29 cellular contexts compared by ENCODE assay signal in the genomic region with DNA sequence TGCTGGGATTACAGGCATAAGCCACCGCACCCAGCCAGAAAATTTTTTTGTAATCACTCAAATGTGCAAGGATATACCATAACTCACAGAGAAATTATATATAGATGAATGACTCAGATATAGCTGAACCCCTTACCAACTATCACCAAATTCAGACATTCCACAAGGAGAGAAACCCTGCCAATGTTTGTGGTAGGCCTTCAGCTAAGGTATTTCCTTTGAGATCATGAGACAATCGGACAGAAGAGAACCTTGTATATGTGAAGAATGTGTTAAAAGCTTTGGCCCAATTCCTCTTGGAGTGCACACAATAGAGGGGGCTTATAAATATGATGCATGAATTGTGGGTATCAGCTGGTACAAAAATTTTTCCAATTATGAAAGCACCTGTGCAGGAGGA.
"Had no signal": no experiment of that assay in that cellular context is flagged by ENCODE, and none has a peak within 500 bp of the region (broad histone marks: within the 10 kb centered on the region; RNA-seq: fewer than 3 reads in every experiment).

No MANE protein-coding gene starts in this region.

- H3K4me3 Mint-ChIP-seq: effector memory CD8-positive, alpha-beta T cell; mesothelial cell of epicardium; naive B cell; natural killer cell treated with Interleukin-12 subunit alpha and Interleukin-12 subunit beta and Interleukin-15 and Interleukin-18, amount 100 ng/mL, for 72 hours; neural crest cell had no signal

- H3K36me3 Mint-ChIP-seq: mesothelial cell of epicardium; naive B cell; natural killer cell treated with Interleukin-12 subunit alpha and Interleukin-12 subunit beta and Interleukin-15 and Interleukin-18, amount 100 ng/mL, for 72 hours had no signal

- H3K27me3 Mint-ChIP-seq: progenitor cell of endocrine pancreas had no signal

- H3K9me3 ChIP-seq: esophagus squamous epithelium, gastroesophageal sphincter, heart left ventricle, left lung, mucosa of descending colon, neutrophil, right lobe of liver, thyroid gland had no signal

- H3K36me3 ChIP-seq: esophagus squamous epithelium, gastroesophageal sphincter, heart left ventricle, left lung, neutrophil, right lobe of liver, stomach, thyroid gland had no signal

- H3K27me3 ChIP-seq: esophagus squamous epithelium, gastroesophageal sphincter, heart left ventricle, hepatocyte, left lung, neutrophil, right lobe of liver, stomach, thyroid gland had no signal

- H3K27ac Mint-ChIP-seq: effector memory CD8-positive, alpha-beta T cell; mesothelial cell of epicardium; naive B cell; natural killer cell treated with Interleukin-12 subunit alpha and Interleukin-12 subunit beta and Interleukin-15 and Interleukin-18, amount 100 ng/mL, for 72 hours; progenitor cell of endocrine pancreas had no signal

- ATAC-seq: effector memory CD8-positive, alpha-beta T cell; gastroesophageal sphincter; heart left ventricle; left cardiac atrium; left lung; mucosa of descending colon; natural killer cell treated with Interleukin-12 subunit alpha and Interleukin-12 subunit beta and Interleukin-15 and Interleukin-18, amount 100 ng/mL, for 72 hours; right lobe of liver had no signal

- H3K4me3 ChIP-seq: esophagus squamous epithelium, gastroesophageal sphincter, heart left ventricle, hepatocyte, left lung, mucosa of descending colon, right lobe of liver, smooth muscle cell, stomach, thyroid gland had no signal

- H3K79me2 ChIP-seq: hepatocyte, parathyroid adenoma had no signal

- DNase-seq: cortex of kidney; effector memory CD8-positive, alpha-beta T cell; erythroblast; esophagus squamous epithelium; foreskin fibroblast; heart left ventricle; left cardiac atrium; left lung; mesenchymal stem cell; mucosa of descending colon; naive B cell; right lobe of liver; stimulated activated CD4-positive, alpha-beta T cell treated with anti-CD3 and anti-CD28 coated beads, Interleukin-12 subunit alpha, Interleukin-12 subunit beta, amount 100 ng/mL, for 4 hours; stimulated activated CD4-positive, alpha-beta T cell treated with anti-CD3 and anti-CD28 coated beads, Interleukin-1b, Interleukin-23, amount 100 ng/mL, for 48 hours; stimulated activated CD4-positive, alpha-beta T cell treated with anti-CD3 and anti-CD28 coated beads, Interleukin-4, amount 100 ng/mL, for 1 hour; stimulated activated CD8-positive, alpha-beta memory T cell treated with anti-CD3 and anti-CD28 coated beads, Interleukin-4, amount 100 ng/mL, for 48 hours; stimulated activated naive CD4-positive, alpha-beta T cell treated with Interleukin-2 at 50 U/mL for 16 hours; stomach; thyroid gland; trophoblast cell had no signal

- H2AFZ ChIP-seq: hepatocyte, parathyroid adenoma had no signal

- H3K27ac ChIP-seq: esophagus squamous epithelium, gastroesophageal sphincter, heart left ventricle, hepatocyte, left lung, neutrophil, parathyroid adenoma, right lobe of liver, stomach, thyroid gland had no signal

- H3K4me1 Mint-ChIP-seq: naive B cell, neural crest cell had no signal

- H3K4me1 ChIP-seq: esophagus squamous epithelium, left lung, parathyroid adenoma, right lobe of liver, thyroid gland had no signal

- H3K9me3 Mint-ChIP-seq: effector memory CD8-positive, alpha-beta T cell; natural killer cell treated with Interleukin-12 subunit alpha and Interleukin-12 subunit beta and Interleukin-15 and Interleukin-18, amount 100 ng/mL, for 72 hours had no signal

- H3K4me2 ChIP-seq: hepatocyte, smooth muscle cell had no signal
